16 cellular contexts compared by ENCODE assay signal in the genomic region with DNA sequence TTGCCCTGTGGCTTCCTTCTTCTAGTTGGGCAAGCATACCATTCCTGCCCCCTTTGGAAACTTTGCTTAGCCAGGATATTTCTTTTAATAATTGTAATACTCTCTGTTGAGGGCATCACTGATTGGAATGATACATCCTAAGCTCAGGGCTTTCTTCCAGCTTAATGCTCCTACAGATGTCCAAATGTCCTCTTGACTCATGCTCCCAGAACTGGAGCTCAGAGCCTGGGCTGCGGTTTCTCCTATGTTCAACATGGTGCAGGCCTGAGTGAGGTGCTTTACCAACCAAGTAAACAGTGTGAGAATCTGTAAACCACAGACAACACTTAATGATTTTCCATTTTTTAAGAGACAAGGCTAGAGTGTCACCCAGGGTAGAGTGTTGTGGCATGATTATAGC.
A peak's percentile ranks its signal among the peaks of the same experiment; 100 is the strongest.
DNase-seq lines count a peak whose midpoint lies in the region; ATAC-seq and TF ChIP-seq lines count a peak whose summit lies in the region.
"Had no signal": no experiment of that assay in that cellular context is flagged by ENCODE, and none has a peak within 500 bp of the region (broad histone marks: within the 10 kb centered on the region; RNA-seq: fewer than 3 reads in every experiment).

No MANE protein-coding gene starts in this region.

- H3K4me3 ChIP-seq in fibroblast of villous mesenchyme (ENCODE audit: low read depth, low read length), result no peak overlapping the region
- H3K4me3 ChIP-seq: BLaER1, HAP-1 had no signal

- TF ChIP-seq CTCF in fibroblast of villous mesenchyme (IDR thresholded peaks at IDR 0.05; ENCODE audit: insufficient read depth, low read depth, low read length), result no peak

- DNase-seq in AG08395 (ENCODE audit: low spot score) (peak; percentile 21), EH (ENCODE audit: low read depth) (peak; percentile 27), RPMI7951 (ENCODE audit: low read depth) (peak; percentile 48), fibroblast of villous mesenchyme (ENCODE audit: low read depth) (peak; percentile 58), NCI-H146 treated with DMSO at 0.1 percent for 48 hours (lab: John Stamatoyannopoulos, UW; ENCODE audit: unreplicated experiment) (no peak)
- DNase-seq: AML-193; Caco-2; CD8-positive, alpha-beta memory T cell; DND-41; GF-D8; GOT3 had no signal

- ATAC-seq in GM19452 (IDR thresholded peaks at IDR 0.05; ENCODE audit: unreplicated experiment), result no peak
- ATAC-seq in HG03571 (IDR thresholded peaks at IDR 0.05; ENCODE audit: unreplicated experiment), result no peak
- no peak for ATAC-seq in HG02885 (IDR thresholded peaks at IDR 0.05; ENCODE audit: poor library complexity, unreplicated experiment)
